In the genomic region with DNA sequence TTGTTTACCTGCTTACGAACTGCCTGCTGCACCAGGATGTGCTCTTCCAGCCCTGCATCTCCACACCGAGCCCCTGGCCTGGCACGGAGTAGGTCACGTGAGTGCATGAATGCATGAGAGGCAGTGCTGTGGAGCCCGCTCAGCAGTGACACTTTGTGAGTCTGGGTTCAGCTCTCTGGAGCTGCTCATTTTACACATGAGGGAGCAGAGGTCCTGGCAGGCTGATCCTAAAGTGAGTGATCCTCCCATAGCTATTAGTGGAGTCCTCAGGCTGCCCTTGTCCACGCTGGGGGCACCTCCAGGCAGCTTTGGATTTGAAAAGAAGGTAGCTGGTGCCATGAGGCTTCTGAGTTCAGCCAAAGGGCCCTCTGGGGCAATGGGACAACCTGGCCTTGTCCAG, we compare ENCODE assay signal across 19 cellular contexts.
DNase-seq lines count a peak whose midpoint lies in the region; ATAC-seq, FAIRE-seq and TF ChIP-seq lines count a peak whose summit lies in the region.
"Had no signal": no experiment of that assay in that cellular context is flagged by ENCODE, and none has a peak within 500 bp of the region (broad histone marks: within the 10 kb centered on the region; RNA-seq: fewer than 3 reads in every experiment).

No MANE protein-coding gene starts in this region.

- H3K4me2 ChIP-seq in BLaER1 treated with 17β-estradiol and CSF1 and Interleukin-3, amounts not matched to agents 10 nM and 100 nM: peak overlapping the region in 7 of 11 experiments; percentile 6 to 53 (median 28); a peak in 10 of 22 replicates
- no peak overlapping the region for H3K4me2 ChIP-seq in neural progenitor cell

- H3K36me3 ChIP-seq in BLaER1 treated with 17β-estradiol and CSF1 and Interleukin-3, amounts not matched to agents 10 nM and 100 nM: no peaks in the 10 kb centered on the region
- H3K36me3 ChIP-seq in neural progenitor cell: no peaks in the 10 kb centered on the region
- H3K36me3 ChIP-seq: HAP-1 had no signal

- H3K9me3 Mint-ChIP-seq in neural progenitor cell: no peaks in the 10 kb centered on the region
- peaks cover 0 to 4% of the 10 kb centered on the region in 2 donors for H3K9me3 Mint-ChIP-seq in stimulated activated naive B cell treated with anti-CD40 and anti-IgM and Interleukin-4, amounts not matched to agents 10 μg/mL and 1 μg/mL and 100 μg/mL, for 72 hours
- H3K9me3 Mint-ChIP-seq: CD8-positive, alpha-beta T cell had no signal

- H3K27me3 Mint-ChIP-seq in neural progenitor cell (ENCODE audit: insufficient read depth, low read depth): peaks cover 49% of the 10 kb centered on the region
- peaks cover 5 to 8% of the 10 kb centered on the region in 2 donors for H3K27me3 Mint-ChIP-seq in stimulated activated naive B cell treated with anti-CD40 and anti-IgM and Interleukin-4, amounts not matched to agents 10 μg/mL and 1 μg/mL and 100 μg/mL, for 72 hours
- H3K27me3 Mint-ChIP-seq: IgD-negative memory B cell had no signal

- peaks cover 0 to 15% (median 9%) of the 10 kb centered on the region in 10 experiments; a peak in 11 of 20 replicates for H3K4me1 ChIP-seq in BLaER1 treated with 17β-estradiol and CSF1 and Interleukin-3, amounts not matched to agents 10 nM and 100 nM
- peaks cover 49% of the 10 kb centered on the region for H3K4me1 ChIP-seq in neural progenitor cell
- H3K4me1 ChIP-seq: HAP-1 had no signal

- FAIRE-seq in HTR-8/SVneo (lab: Jason Lieb, UNC): peak; percentile 57
- FAIRE-seq: A204.1, D721Med, GM12878, GM18507 had no signal

- H3K27ac ChIP-seq in BLaER1 treated with 17β-estradiol and CSF1 and Interleukin-3, amounts not matched to agents 10 nM and 100 nM: no peak overlapping the region
- no peak overlapping the region for H3K27ac ChIP-seq in neural progenitor cell

- no peaks in the 10 kb centered on the region for H3K9me3 ChIP-seq in BLaER1 treated with 17β-estradiol and CSF1 and Interleukin-3, amounts not matched to agents 10 nM and 100 nM (replicated peaks in 1 of 11)
- no peaks in the 10 kb centered on the region for H3K9me3 ChIP-seq in neural progenitor cell (ENCODE audit: low read depth)
- H3K9me3 ChIP-seq: HAP-1 had no signal

- H3K36me3 Mint-ChIP-seq in neural progenitor cell: no peaks in the 10 kb centered on the region
- H3K36me3 Mint-ChIP-seq in stimulated activated naive B cell treated with anti-CD40 and anti-IgM and Interleukin-4, amounts not matched to agents 10 μg/mL and 1 μg/mL and 100 μg/mL, for 72 hours: no peaks in the 10 kb centered on the region
- H3K36me3 Mint-ChIP-seq: CD14-positive monocyte; CD8-positive, alpha-beta T cell; IgD-negative memory B cell had no signal

- H3K4me3 Mint-ChIP-seq in neural progenitor cell: peak overlapping the region; percentile 41
- H3K4me3 Mint-ChIP-seq in stimulated activated naive B cell treated with anti-CD40 and anti-IgM and Interleukin-4, amounts not matched to agents 10 μg/mL and 1 μg/mL and 100 μg/mL, for 72 hours: no peak overlapping the region
- H3K4me3 Mint-ChIP-seq: B cell; CD14-positive monocyte; CD8-positive, alpha-beta T cell; IgD-negative memory B cell had no signal

- H3K27me3 ChIP-seq in BLaER1 treated with 17β-estradiol and CSF1 and Interleukin-3, amounts not matched to agents 10 nM and 100 nM: no peaks in the 10 kb centered on the region; a peak in 2 of 22 replicates
- H3K27me3 ChIP-seq in neural progenitor cell: peaks cover 6% of the 10 kb centered on the region

- ATAC-seq in stimulated activated naive B cell treated with anti-CD40 and anti-IgM and Interleukin-4, amounts not matched to agents 10 μg/mL and 1 μg/mL and 100 μg/mL, for 72 hours (replicated peaks): no peak
- no peak for ATAC-seq in HG03045 (IDR thresholded peaks at IDR 0.05; ENCODE audit: unreplicated experiment)
- ATAC-seq: CD8-positive, alpha-beta T cell; GM12878 had no signal

- H2AFZ ChIP-seq in neural progenitor cell (replicated peaks): no peak overlapping the region

- H4K20me1 ChIP-seq in BLaER1 treated with 17β-estradiol and CSF1 and Interleukin-3, amounts not matched to agents 10 nM and 100 nM: peaks cover 0 to 6% (median 0%) of the 10 kb centered on the region in 11 experiments; a peak in 2 of 22 replicates
- H4K20me1 ChIP-seq in neural progenitor cell (ENCODE audit: low read depth): peaks cover 25% of the 10 kb centered on the region

- H3K79me2 ChIP-seq in neural progenitor cell (ENCODE audit: low read depth): no peaks in the 10 kb centered on the region

- H3K4me3 ChIP-seq in BLaER1 treated with 17β-estradiol and CSF1 and Interleukin-3, amounts not matched to agents 10 nM and 100 nM: no peak overlapping the region
- H3K4me3 ChIP-seq in neural progenitor cell: no peak overlapping the region
- H3K4me3 ChIP-seq: GM12878, HAP-1 had no signal

- peaks cover 46% of the 10 kb centered on the region for H3F3A ChIP-seq in neural progenitor cell (ENCODE audit: low read depth)

- no peak overlapping the region; a peak in 1 of 22 replicates for H3K9ac ChIP-seq in BLaER1 treated with 17β-estradiol and CSF1 and Interleukin-3, amounts not matched to agents 10 nM and 100 nM
- H3K9ac ChIP-seq in neural progenitor cell: no peak overlapping the region

- H3K4me1 Mint-ChIP-seq in neural progenitor cell: peaks cover 47% of the 10 kb centered on the region
- H3K4me1 Mint-ChIP-seq in stimulated activated naive B cell treated with anti-CD40 and anti-IgM and Interleukin-4, amounts not matched to agents 10 μg/mL and 1 μg/mL and 100 μg/mL, for 72 hours: no peaks in the 10 kb centered on the region
- H3K4me1 Mint-ChIP-seq: B cell, CD14-positive monocyte had no signal

- no peak for TF ChIP-seq CTCF in neural progenitor cell (IDR thresholded peaks at IDR 0.05)

- DNase-seq in HTR-8/SVneo (ENCODE audit: insufficient read length, low spot score) (no peak), neural progenitor cell (ENCODE audit: low spot score) (no peak), glomerular visceral epithelial cell (ENCODE audit: extremely low spot score) (no peak)
- no peak for DNase-seq in stimulated activated naive B cell treated with anti-CD40 and anti-IgM and Interleukin-4, amounts not matched to agents 10 μg/mL and 1 μg/mL and 100 μg/mL, for 72 hours
- no peak for DNase-seq in stimulated activated CD4-positive, alpha-beta T cell treated with anti-CD3 and anti-CD28 coated beads, Interleukin-1b, Interleukin-23, amount 100 ng/mL, for 48 hours
- DNase-seq: CD8-positive, alpha-beta T cell; COR-L47; GOT3; KG1 had no signal

- no peak overlapping the region for H3K27ac Mint-ChIP-seq in neural progenitor cell
- H3K27ac Mint-ChIP-seq in stimulated activated naive B cell treated with anti-CD40 and anti-IgM and Interleukin-4, amounts not matched to agents 10 μg/mL and 1 μg/mL and 100 μg/mL, for 72 hours: peak overlapping the region; percentile 2
- H3K27ac Mint-ChIP-seq: B cell; CD14-positive monocyte; CD8-positive, alpha-beta T cell; IgD-negative memory B cell had no signal
